In the genomic region with DNA sequence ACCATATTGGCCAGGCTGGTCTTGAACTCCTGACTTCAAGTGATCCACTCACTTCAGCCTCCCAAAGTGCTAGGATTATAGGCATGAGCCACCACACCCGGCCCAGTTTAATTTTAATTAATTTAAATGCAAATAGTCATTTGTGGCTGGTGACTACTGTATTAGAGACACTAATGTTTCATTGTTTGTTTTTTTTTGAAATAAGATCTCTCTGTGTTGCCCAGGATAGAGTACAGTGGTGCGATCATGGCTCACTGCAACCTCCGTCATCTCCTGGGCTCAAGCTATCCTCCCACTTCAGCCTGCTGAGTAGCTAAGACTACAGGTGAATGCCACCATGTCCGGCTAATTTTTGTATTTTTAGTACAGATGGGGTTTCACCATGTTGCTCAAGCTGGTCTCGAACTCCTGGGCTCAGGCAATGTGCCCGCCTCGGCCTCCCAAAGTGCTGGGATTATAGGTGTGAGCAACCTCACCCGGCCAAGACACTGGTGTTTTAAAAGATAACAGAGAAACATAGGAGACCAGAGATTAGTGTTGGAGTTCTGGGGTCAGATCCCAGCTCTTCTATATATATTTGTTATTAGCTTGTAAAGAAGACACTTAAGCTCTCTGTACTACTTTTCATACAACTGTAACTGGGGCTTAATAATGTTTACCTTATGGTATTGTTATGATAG, we compare ENCODE assay signal across 17 cellular contexts. TPM values are rescaled to one million over a fixed set of nuclear protein-coding genes. Genes with fewer than 3 reads are reported as not detected.
DNase-seq lines count a peak whose midpoint lies in the region; ATAC-seq and TF ChIP-seq lines count a peak whose summit lies in the region.
"Had no signal": no experiment of that assay in that cellular context is flagged by ENCODE, and none has a peak within 500 bp of the region (broad histone marks: within the 10 kb centered on the region; RNA-seq: fewer than 3 reads in every experiment).

No MANE protein-coding gene starts in this region.

- H3K27ac Mint-ChIP-seq in activated T-cell treated with anti-CD3 and anti-CD28 coated beads, Interleukin-2, amount 50 U/mL, for 24 hours: peak overlapping the region; percentile 53
- peak overlapping the region in 8 of 9 donors; percentile 27 to 95 (median 49) for H3K27ac Mint-ChIP-seq in naive thymus-derived CD4-positive, alpha-beta T cell

- H3K27me3 Mint-ChIP-seq in activated T-cell treated with anti-CD3 and anti-CD28 coated beads, Interleukin-2, amount 50 U/mL, for 24 hours: no peaks in the 10 kb centered on the region
- no peaks in the 10 kb centered on the region for H3K27me3 Mint-ChIP-seq in activated T-cell treated with anti-CD3 and anti-CD28 coated beads, Interleukin-2, amount 50 U/mL, for 4 hours (ENCODE audit: low read depth)
- no peaks in the 10 kb centered on the region for H3K27me3 Mint-ChIP-seq in naive thymus-derived CD4-positive, alpha-beta T cell
- H3K27me3 Mint-ChIP-seq: CD4-positive, alpha-beta T cell had no signal

- WGBS in thyroid gland, 2 donors: 84 to 86% methylated on average over 8 of the region's 8 CpGs
- WGBS in esophagus muscularis mucosa: 91% methylated on average over 8 of the region's 8 CpGs

- CTCF ChIA-PET in naive thymus-derived CD4-positive, alpha-beta T cell (lab: Charles Lee): interaction anchor here (0.6 to 2.2 kb wide), 6 partner anchors 14 to 276 kb away, joined by 3 to 9 read pairs (median 4); a partner anchor contains a TSS

- no peak for ATAC-seq in activated T-cell treated with anti-CD3 and anti-CD28 coated beads, Interleukin-2, amount 50 U/mL, for 4 hours
- no peak for ATAC-seq in naive thymus-derived CD4-positive, alpha-beta T cell
- ATAC-seq: A549, gastroesophageal sphincter, Panc1 had no signal

- no peaks in the 10 kb centered on the region for H3K9me3 ChIP-seq in ascending aorta
- no peaks in the 10 kb centered on the region for H3K9me3 ChIP-seq in naive thymus-derived CD4-positive, alpha-beta T cell (ENCODE audit: control insufficient read depth in 2 of 3, low read length in 3 of 3)
- H3K9me3 ChIP-seq in thyroid gland: no peaks in the 10 kb centered on the region
- H3K9me3 ChIP-seq in esophagus muscularis mucosa: no peaks in the 10 kb centered on the region
- H3K9me3 ChIP-seq: A549, gastroesophageal sphincter had no signal

- no peaks in the 10 kb centered on the region for H3K9me3 Mint-ChIP-seq in activated T-cell treated with anti-CD3 and anti-CD28 coated beads, Interleukin-2, amount 50 U/mL, for 24 hours
- no peaks in the 10 kb centered on the region for H3K9me3 Mint-ChIP-seq in activated T-cell treated with anti-CD3 and anti-CD28 coated beads, Interleukin-2, amount 50 U/mL, for 4 hours
- H3K9me3 Mint-ChIP-seq in naive thymus-derived CD4-positive, alpha-beta T cell: no peaks in the 10 kb centered on the region
- H3K9me3 Mint-ChIP-seq: activated naive CD4-positive, alpha-beta T cell treated with anti-CD3 and anti-CD28 coated beads, Interleukin-2, amount 50 U/mL, for 72 hours; CD4-positive, alpha-beta T cell; T-helper 2 cell treated with Interferon-gamma antibody and Interleukin-4, amounts not matched to agents 5 μg/mL and 100 μg/mL, for 36 hours had no signal

- no peak overlapping the region for H3K4me3 ChIP-seq in ascending aorta
- no peak overlapping the region for H3K4me3 ChIP-seq in naive thymus-derived CD4-positive, alpha-beta T cell (ENCODE audit: low read length)
- no peak overlapping the region for H3K4me3 ChIP-seq in thyroid gland (replicated peaks in 1 of 3)
- H3K4me3 ChIP-seq in esophagus muscularis mucosa: no peak overlapping the region
- H3K4me3 ChIP-seq: A549, gastroesophageal sphincter had no signal

- H3K36me3 ChIP-seq in ascending aorta (no peaks in the 10 kb centered on the region), thyroid gland (no peaks in the 10 kb centered on the region), esophagus muscularis mucosa (no peaks in the 10 kb centered on the region)
- H3K36me3 ChIP-seq in naive thymus-derived CD4-positive, alpha-beta T cell (ENCODE audit: control insufficient read depth in 2 of 3, insufficient read depth in 3 of 3, low read length in 3 of 3): no peaks in the 10 kb centered on the region
- H3K36me3 ChIP-seq: gastroesophageal sphincter had no signal

- no peak overlapping the region for H3K4me3 Mint-ChIP-seq in activated T-cell treated with anti-CD3 and anti-CD28 coated beads, Interleukin-2, amount 50 U/mL, for 24 hours
- no peak overlapping the region for H3K4me3 Mint-ChIP-seq in activated T-cell treated with anti-CD3 and anti-CD28 coated beads, Interleukin-2, amount 50 U/mL, for 4 hours
- H3K4me3 Mint-ChIP-seq in naive thymus-derived CD4-positive, alpha-beta T cell: no peak overlapping the region

- peaks cover 10 to 25% of the 10 kb centered on the region in 2 donors for H3K4me1 ChIP-seq in ascending aorta
- H3K4me1 ChIP-seq in naive thymus-derived CD4-positive, alpha-beta T cell (ENCODE audit: control insufficient read depth in 2 of 2, insufficient read depth in 2 of 2, low read length in 2 of 2): peaks cover 24 to 31% of the 10 kb centered on the region in 2 donors
- H3K4me1 ChIP-seq in thyroid gland: peaks cover 58 to 65% of the 10 kb centered on the region in 2 donors
- peaks cover 23 to 30% (median 27%) of the 10 kb centered on the region in 4 donors for H3K4me1 ChIP-seq in esophagus muscularis mucosa

- TF ChIP-seq POLR2A in thyroid gland (IDR thresholded peaks at IDR 0.05) (no peak), esophagus muscularis mucosa (IDR thresholded peaks at IDR 0.05; ENCODE audit: low read depth) (no peak)

- no peak for TF ChIP-seq EP300 in esophagus muscularis mucosa (IDR thresholded peaks at IDR 0.05)

- no peaks in the 10 kb centered on the region for H3K36me3 Mint-ChIP-seq in activated T-cell treated with anti-CD3 and anti-CD28 coated beads, Interleukin-2, amount 50 U/mL, for 24 hours (ENCODE audit: low read depth)
- no peaks in the 10 kb centered on the region for H3K36me3 Mint-ChIP-seq in activated T-cell treated with anti-CD3 and anti-CD28 coated beads, Interleukin-2, amount 50 U/mL, for 4 hours (ENCODE audit: insufficient read depth)
- no peaks in the 10 kb centered on the region for H3K36me3 Mint-ChIP-seq in naive thymus-derived CD4-positive, alpha-beta T cell
- H3K36me3 Mint-ChIP-seq: activated naive CD4-positive, alpha-beta T cell treated with anti-CD3 and anti-CD28 coated beads, Interleukin-2, amount 50 U/mL, for 72 hours; brain had no signal

- POLR2A ChIA-PET in naive thymus-derived CD4-positive, alpha-beta T cell (lab: Charles Lee): interaction anchor here (0.6 to 6.6 kb wide), 4 partner anchors 16 to 49 kb away, joined by 3 to 67 read pairs (median 8); a partner anchor contains a TSS

- no peak for TF ChIP-seq CTCF in ascending aorta (IDR thresholded peaks at IDR 0.05)
- TF ChIP-seq CTCF in thyroid gland (IDR thresholded peaks at IDR 0.05): no peak
- TF ChIP-seq CTCF in esophagus muscularis mucosa (IDR thresholded peaks at IDR 0.05): no peak

- intact Hi-C loops in ascending aorta (cut with DNase I) (no loop called here), thyroid gland (cut with DNase I) (no loop called here), esophagus muscularis mucosa (cut with DNase I) (no loop called here)
- intact Hi-C loops in naive thymus-derived CD4-positive, alpha-beta T cell (cut with micrococcal nuclease): no loop called here

- H3K27me3 ChIP-seq in ascending aorta: no peaks in the 10 kb centered on the region
- H3K27me3 ChIP-seq in naive thymus-derived CD4-positive, alpha-beta T cell (ENCODE audit: control insufficient read depth in 2 of 2, insufficient read depth in 2 of 2, low read length in 2 of 2): no peaks in the 10 kb centered on the region
- H3K27me3 ChIP-seq in thyroid gland: no peaks in the 10 kb centered on the region
- H3K27me3 ChIP-seq in esophagus muscularis mucosa: no peaks in the 10 kb centered on the region
- H3K27me3 ChIP-seq: gastroesophageal sphincter had no signal

- DNase-seq in activated T-cell treated with anti-CD3 and anti-CD28 coated beads, Interleukin-2, amount 50 U/mL, for 24 hours: no peak
- no peak for DNase-seq in activated T-cell treated with anti-CD3 and anti-CD28 coated beads, Interleukin-2, amount 50 U/mL, for 4 hours
- DNase-seq in ascending aorta (ENCODE audit: low spot score in 2 of 2) (no peak), thyroid gland (no peak), esophagus muscularis mucosa (ENCODE audit: extremely low spot score) (no peak), NCI-H82 (lab: John Stamatoyannopoulos, UW) (no peak)
- no peak for DNase-seq in naive thymus-derived CD4-positive, alpha-beta T cell
- DNase-seq in activated CD4-positive, CD25-positive, alpha-beta regulatory T cell treated with anti-CD3 and anti-CD28 coated beads, Interleukin-2, amount 50 U/mL, for 72 hours: no peak
- DNase-seq: activated T-cell treated with anti-CD3 and anti-CD28 coated beads for 4 hours, DND-41 had no signal

- H3K4me1 Mint-ChIP-seq in activated T-cell treated with anti-CD3 and anti-CD28 coated beads, Interleukin-2, amount 50 U/mL, for 24 hours (ENCODE audit: low read depth): peaks cover 35% of the 10 kb centered on the region
- peaks cover 33% of the 10 kb centered on the region for H3K4me1 Mint-ChIP-seq in activated T-cell treated with anti-CD3 and anti-CD28 coated beads, Interleukin-2, amount 50 U/mL, for 4 hours (ENCODE audit: low read depth)
- H3K4me1 Mint-ChIP-seq in naive thymus-derived CD4-positive, alpha-beta T cell: peaks cover 20 to 50% (median 43%) of the 10 kb centered on the region in 7 donors

- peak overlapping the region; percentile 33 to 71 for H3K27ac ChIP-seq in ascending aorta
- no peak overlapping the region for H3K27ac ChIP-seq in naive thymus-derived CD4-positive, alpha-beta T cell (ENCODE audit: low read depth, low read length)
- H3K27ac ChIP-seq in thyroid gland: peak overlapping the region; percentile 84 to 91 (median 90)
- H3K27ac ChIP-seq in esophagus muscularis mucosa (replicated peaks in 1 of 4): no peak overlapping the region

RNA-seq across cellular contexts. Expression of a gene that starts 34.5 kb away (rescaled TPM):
- total RNA-seq in activated T-cell treated with anti-CD3 and anti-CD28 coated beads, Interleukin-2, amount 50 U/mL, for 4 hours: 100 to 1,000 TPM; 127 to 139 (median 136) TPM
- 192 TPM for total RNA-seq in ascending aorta
- total RNA-seq in naive thymus-derived CD4-positive, alpha-beta T cell: 100 to 1,000 TPM in 2 of 5 experiments, 10 to 100 TPM in 3; 80.9 to 201 (median 88.7) TPM
- 100 to 1,000 TPM; 213 to 224 TPM for polyA plus RNA-seq in naive thymus-derived CD4-positive, alpha-beta T cell
- 100 to 1,000 TPM; 201 to 369 (median 280) TPM for total RNA-seq in thyroid gland
- total RNA-seq in esophagus muscularis mucosa: 100 to 1,000 TPM in 3 of 4 donors, 10 to 100 TPM in 1; 51.9 to 134 (median 122) TPM

RNA-seq across cellular contexts. Expression of a gene that starts 42.6 kb away (rescaled TPM):
- 10 to 100 TPM; 24.2 to 26.0 (median 25.0) TPM for total RNA-seq in activated T-cell treated with anti-CD3 and anti-CD28 coated beads, Interleukin-2, amount 50 U/mL, for 4 hours
- 21.9 TPM for total RNA-seq in ascending aorta
- 10 to 100 TPM; 40.0 to 67.9 (median 64.6) TPM for total RNA-seq in naive thymus-derived CD4-positive, alpha-beta T cell
- 10 to 100 TPM; 14.1 to 14.9 TPM for polyA plus RNA-seq in naive thymus-derived CD4-positive, alpha-beta T cell
- 10 to 100 TPM; 37.5 to 79.9 (median 45.7) TPM for total RNA-seq in thyroid gland
- 10 to 100 TPM; 17.7 to 34.3 (median 25.4) TPM for total RNA-seq in esophagus muscularis mucosa

Comparison
In these comparisons a context has a peak if more than half of its experiments do, and no peak if none do; other contexts are left out.
1. H3K27ac ChIP-seq: peak in ascending aorta (2 of 2) and thyroid gland (3 of 3); none in naive thymus-derived CD4-positive, alpha-beta T cell (single experiment) and esophagus muscularis mucosa (0 of 4).